ENCODE assay signal across 8 cellular contexts in the genomic region with DNA sequence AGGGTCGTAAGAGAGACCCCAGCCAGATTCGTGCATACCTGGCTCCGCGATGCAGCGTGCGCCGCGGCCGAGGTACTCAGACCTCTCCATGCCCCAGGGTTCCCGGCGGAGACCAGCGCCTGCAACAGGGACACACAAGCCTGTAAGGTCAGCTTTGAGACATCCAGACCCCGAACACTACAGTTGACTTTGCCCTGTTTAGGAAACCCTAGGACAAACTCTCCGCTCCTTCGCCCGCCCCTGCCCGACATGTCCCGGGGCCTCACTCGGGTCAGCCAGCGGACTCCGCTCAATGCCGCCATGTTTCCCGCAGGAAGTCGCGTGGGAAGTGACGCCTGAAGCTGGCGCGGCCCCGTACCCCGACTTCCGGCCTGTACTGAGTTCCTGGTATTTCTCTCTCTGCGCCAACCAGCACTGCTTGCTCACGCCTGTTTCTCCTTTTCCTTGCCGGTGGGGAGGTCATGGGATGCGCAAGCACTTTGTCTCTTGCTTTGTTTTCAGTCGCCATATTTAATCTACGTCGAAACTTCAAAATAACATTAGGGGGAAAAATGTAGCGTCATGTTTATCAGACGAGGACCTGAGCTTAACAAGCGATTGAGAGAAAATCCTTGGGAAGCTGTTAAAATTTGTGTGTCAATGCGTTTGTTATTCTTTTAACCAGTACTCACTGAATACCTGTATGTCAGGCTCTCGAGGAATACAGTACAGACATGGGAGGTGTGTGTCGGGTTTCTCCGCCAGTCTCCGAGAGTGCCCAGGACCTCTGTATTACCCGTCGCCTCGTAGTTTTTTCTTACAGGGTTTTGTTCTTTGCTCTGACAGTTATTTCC. TPM values are rescaled to one million over a fixed set of nuclear protein-coding genes. Genes with fewer than 3 reads are reported as not detected.
DNase-seq lines count a peak whose midpoint lies in the region; ATAC-seq and TF ChIP-seq lines count a peak whose summit lies in the region.

TSS of gene IDH3B (minus strand) at position 330 of the 833 bp plus-strand sequence. CDS start at position 302, 28 bp downstream.

- H3K27me3 ChIP-seq in parathyroid adenoma (ENCODE audit: control insufficient read depth, insufficient read depth, low read length) (no peaks in the 10 kb centered on the region), tibial nerve (no peaks in the 10 kb centered on the region)

- peak; percentile 70 to 99 for TF ChIP-seq EP300 in tibial nerve (IDR thresholded peaks at IDR 0.05)

- intact Hi-C loops in Right ventricle myocardium superior (cut with DNase I) = loop anchor here (2.0 kb wide), 1 partner anchor 29 kb away; the partner anchor contains the start of gene EBF4

- H2AFZ ChIP-seq in parathyroid adenoma = peak within 1 kb of the TSS; percentile 87

- peak; percentile 87 for DNase-seq in GM10266 (ENCODE audit: extremely low spot score)
- DNase-seq in NCI-H1417 (lab: John Stamatoyannopoulos, UW) = peak; percentile 86 to 97 (median 89)
- peak; percentile 95 for DNase-seq in SW480 (ENCODE audit: low spot score)
- DNase-seq in activated naive CD8-positive, alpha-beta T cell treated with anti-CD3 and anti-CD28 coated beads, Interleukin-2, amount 50 U/mL, for 24 hours = peak; percentile 94
- DNase-seq in Right ventricle myocardium superior = peak; percentile 96
- peak; percentile 83 to 93 for DNase-seq in tibial nerve (ENCODE audit: low spot score in 2 of 2)

- H3K9me3 Mint-ChIP-seq in activated naive CD8-positive, alpha-beta T cell treated with anti-CD3 and anti-CD28 coated beads, Interleukin-2, amount 50 U/mL, for 24 hours = no peaks in the 10 kb centered on the region

- peak within 1 kb of the TSS; percentile 95 for H3K27ac Mint-ChIP-seq in activated naive CD8-positive, alpha-beta T cell treated with anti-CD3 and anti-CD28 coated beads, Interleukin-2, amount 50 U/mL, for 24 hours

- H3K9me3 ChIP-seq in parathyroid adenoma (ENCODE audit: control insufficient read depth, low read length) (no peaks in the 10 kb centered on the region), tibial nerve (no peaks in the 10 kb centered on the region)

- H3K36me3 Mint-ChIP-seq in activated naive CD8-positive, alpha-beta T cell treated with anti-CD3 and anti-CD28 coated beads, Interleukin-2, amount 50 U/mL, for 24 hours (ENCODE audit: low read depth) = peaks cover 24% of the 10 kb centered on the region

- no peaks in the 10 kb centered on the region for H3K27me3 Mint-ChIP-seq in activated naive CD8-positive, alpha-beta T cell treated with anti-CD3 and anti-CD28 coated beads, Interleukin-2, amount 50 U/mL, for 24 hours

- peak; percentile 64 to 79 for TF ChIP-seq POLR2A in tibial nerve (IDR thresholded peaks at IDR 0.05)

- H3K4me1 ChIP-seq in parathyroid adenoma = peaks cover 4% of the 10 kb centered on the region
- H3K4me1 ChIP-seq in tibial nerve = peaks cover 0 to 23% (median 12%) of the 10 kb centered on the region in 4 donors

- H3K36me3 ChIP-seq in parathyroid adenoma (ENCODE audit: control insufficient read depth, insufficient read depth, low read length) (no peaks in the 10 kb centered on the region), tibial nerve (peaks cover 0 to 42% (median 18%) of the 10 kb centered on the region in 3 donors)

- peak within 1 kb of the TSS; percentile 38 for H3K9ac ChIP-seq in parathyroid adenoma

- peak within 1 kb of the TSS; percentile 92 for H3K27ac ChIP-seq in parathyroid adenoma
- peak within 1 kb of the TSS; percentile 51 to 96 (median 88) for H3K27ac ChIP-seq in tibial nerve

- peak within 1 kb of the TSS; percentile 88 for H3K4me3 Mint-ChIP-seq in activated naive CD8-positive, alpha-beta T cell treated with anti-CD3 and anti-CD28 coated beads, Interleukin-2, amount 50 U/mL, for 24 hours

- peak within 1 kb of the TSS; percentile 63 for H3K4me2 ChIP-seq in parathyroid adenoma (ENCODE audit: low read length)

- ATAC-seq in HG02642 (IDR thresholded peaks at IDR 0.05; ENCODE audit: poor library complexity, unreplicated experiment) = peak; percentile 89
- ATAC-seq in activated naive CD8-positive, alpha-beta T cell treated with anti-CD3 and anti-CD28 coated beads, Interleukin-2, amount 50 U/mL, for 24 hours = peak; percentile 94
- ATAC-seq in Right ventricle myocardium superior (ENCODE audit: poor library complexity) = peak; percentile 99

- 9% methylated on average over 48 to 49 of the region's 49 CpGs for WGBS in tibial nerve, 2 donors

- H3K4me3 ChIP-seq in parathyroid adenoma (ENCODE audit: low read depth, low read length) = peak within 1 kb of the TSS; percentile 74
- H3K4me3 ChIP-seq in tibial nerve = peak within 1 kb of the TSS; percentile 70 to 80 (median 76)

- H3K4me1 Mint-ChIP-seq in activated naive CD8-positive, alpha-beta T cell treated with anti-CD3 and anti-CD28 coated beads, Interleukin-2, amount 50 U/mL, for 24 hours = peaks cover 15% of the 10 kb centered on the region

- TF ChIP-seq CTCF in GM10266 (IDR thresholded peaks at IDR 0.05; ENCODE audit: control insufficient read depth, insufficient read depth, low read depth, missing control alignments) (no peak), parathyroid adenoma (IDR thresholded peaks at IDR 0.05) (no peak), tibial nerve (IDR thresholded peaks at IDR 0.05) (peak in 1 of 5 experiments; percentile 26)

- H3K79me2 ChIP-seq in parathyroid adenoma = peaks cover 12% of the 10 kb centered on the region

RNA-seq across cellular contexts. Expression of gene IDH3B, which starts in this region (rescaled TPM):
- total RNA-seq in Right ventricle myocardium superior (277 TPM), tibial nerve (100 to 1,000 TPM; 101 to 141 (median 116) TPM)

Comparison
In these comparisons a context has a peak if more than half of its experiments do, and no peak if none do; other contexts are left out.
1. Peak in every context shown above with its lines: DNase-seq, ATAC-seq, H3K4me3 ChIP-seq and H3K27ac ChIP-seq.